18 cellular contexts compared by ENCODE assay signal in genomic region chr5:71810456-71811181, GRCh38.
"Had no signal": no experiment of that assay in that cellular context is flagged by ENCODE, and none has a peak within 500 bp of the region (broad histone marks: within the 10 kb centered on the region; RNA-seq: fewer than 3 reads in every experiment).

No MANE protein-coding gene starts in this region.

- DNase-seq: activated B cell treated with CpG ODN at 0.5 μM for 24 hours; activated naive CD4-positive, alpha-beta T cell treated with anti-CD3 and anti-CD28 coated beads, Interleukin-2, amount 50 U/mL, for 16 hours; activated T-cell treated with anti-CD3 and anti-CD28 coated beads, Interleukin-2, amount 50 U/mL, for 1 hour; adrenal gland; dermis blood vessel endothelial cell; glutamatergic neuron; left colon; mammary epithelial cell; mucosa of descending colon; natural killer cell; ovary; stimulated activated CD4-positive, alpha-beta T cell treated with anti-CD3 and anti-CD28 coated beads, Interleukin-15, amount 100 ng/mL, for 24 hours; stimulated activated CD4-positive, alpha-beta T cell treated with anti-CD3 and anti-CD28 coated beads, Interleukin-4, amount 100 ng/mL, for 4 hours; stomach; uterus had no signal

- H3K4me1 ChIP-seq: stomach, uterus had no signal

- ATAC-seq: esophagus mucosa, left colon, mucosa of descending colon, natural killer cell had no signal

- H3K4me3 ChIP-seq: adrenal gland, mucosa of descending colon, ovary, stomach, uterus had no signal

- H3K36me3 ChIP-seq: adrenal gland, ovary, stomach, uterus had no signal

- H3K27ac ChIP-seq: adrenal gland, ovary, stomach, uterus had no signal

- H3K27ac Mint-ChIP-seq: activated B cell treated with CpG ODN at 0.5 μM for 24 hours; natural killer cell; T-helper 1 cell treated with Interleukin-12 subunit alpha and Interleukin-12 subunit beta and Interleukin-4 antibody, amounts not matched to agents 30 μg/mL and 1 μg/mL, for 36 hours had no signal

- H3K9me3 Mint-ChIP-seq: activated B cell treated with CpG ODN at 0.5 μM for 24 hours; natural killer cell; T-helper 1 cell treated with Interleukin-12 subunit alpha and Interleukin-12 subunit beta and Interleukin-4 antibody, amounts not matched to agents 30 μg/mL and 1 μg/mL, for 36 hours had no signal

- FAIRE-seq: TTC549 had no signal

- H3K9me3 ChIP-seq: adrenal gland, mucosa of descending colon, ovary, stomach, uterus had no signal

- H3K36me3 Mint-ChIP-seq: natural killer cell had no signal

- H3K4me3 Mint-ChIP-seq: activated B cell treated with CpG ODN at 0.5 μM for 24 hours; natural killer cell; T-helper 1 cell treated with Interleukin-12 subunit alpha and Interleukin-12 subunit beta and Interleukin-4 antibody, amounts not matched to agents 30 μg/mL and 1 μg/mL, for 36 hours had no signal

- H3K27me3 ChIP-seq: adrenal gland, ovary, stomach, uterus had no signal

- H3K4me1 Mint-ChIP-seq: activated B cell treated with CpG ODN at 0.5 μM for 24 hours, natural killer cell had no signal
